ENCODE assay signal across 9 cellular contexts in genomic region chr2:239275871-239276812, GRCh38.
DNase-seq lines count a peak whose midpoint lies in the region; ATAC-seq, FAIRE-seq and TF ChIP-seq lines count a peak whose summit lies in the region.
"Had no signal": no experiment of that assay in that cellular context is flagged by ENCODE, and none has a peak within 500 bp of the region (broad histone marks: within the 10 kb centered on the region; RNA-seq: fewer than 3 reads in every experiment).

No MANE protein-coding gene starts in this region.

- peaks cover 23 to 29% of the 10 kb centered on the region in 2 donors for H3K4me1 ChIP-seq in esophagus (ENCODE audit: control insufficient read depth in 2 of 2, insufficient read depth in 2 of 2, low read length in 1 of 2)

- 78 to 82% methylated on average over 30 of the region's 30 CpGs for WGBS in esophagus, 2 donors

- peak; percentile 67 for DNase-seq in BJ (ENCODE audit: low read depth)
- DNase-seq in NCI-H446 (lab: John Stamatoyannopoulos, UW): peak; percentile 64 to 83
- DNase-seq in NCI-H1694 treated with DMSO at 0.1 percent for 48 hours (lab: John Stamatoyannopoulos, UW): no peak
- DNase-seq in GM19239 (ENCODE audit: insufficient read length, low spot score): no peak
- no peak for DNase-seq in epidermal melanocyte (ENCODE audit: insufficient read length, low spot score)

- no peaks in the 10 kb centered on the region for H3K9me2 ChIP-seq in neural cell (ENCODE audit: insufficient read depth, low read length)

- no peaks in the 10 kb centered on the region for H4K20me1 ChIP-seq in neural cell (ENCODE audit: insufficient read depth)

- H3K79me2 ChIP-seq in neural cell (replicated peaks; ENCODE audit: insufficient read depth, low read length): peaks cover 10% of the 10 kb centered on the region

- POLR2A ChIA-PET in BJ (lab: Charles Lee): interaction anchor here (0.6 kb wide), 2 partner anchors 52 to 123 kb away, joined by 3 read pairs; no protein-coding TSS in a partner anchor

- H3K27ac ChIP-seq in esophagus (ENCODE audit: low read depth in 2 of 2, low read length in 1 of 2): peak overlapping the region; percentile 80 to 81
- peak overlapping the region; percentile 66 for H3K27ac ChIP-seq in neural cell (ENCODE audit: low read length)
- H3K27ac ChIP-seq: VCaP had no signal

- H3F3A ChIP-seq in neural cell (ENCODE audit: insufficient read depth, low read length, poor library complexity, severe bottlenecking): no peaks in the 10 kb centered on the region

- CTCF ChIA-PET in BJ (lab: Yijun Ruan, JAX): interaction anchor here (0.6 to 1.0 kb wide), 6 partner anchors 12 to 111 kb away, joined by 3 to 5 read pairs (median 3); no protein-coding TSS in a partner anchor

- no peak for FAIRE-seq in GM19239 (lab: Jason Lieb, UNC)

- no peak overlapping the region for H3K4me3 ChIP-seq in BJ (ENCODE audit: low read depth, low read length)
- no peak overlapping the region for H3K4me3 ChIP-seq in esophagus (ENCODE audit: low read depth in 1 of 2, low read length in 2 of 2)
- peak overlapping the region; percentile 37 for H3K4me3 ChIP-seq in neural cell (ENCODE audit: low read length)

- no peak for TF ChIP-seq CTCF in BJ (IDR thresholded peaks at IDR 0.05; ENCODE audit: insufficient read depth, low read depth, low read length)
- no peak for TF ChIP-seq CTCF in neural cell (IDR thresholded peaks at IDR 0.05; ENCODE audit: poor library complexity, severe bottlenecking)

- ATAC-seq in HG02938 (IDR thresholded peaks at IDR 0.05; ENCODE audit: unreplicated experiment): no peak

- TF ChIP-seq RAD21 in neural cell (conservative IDR thresholded peaks at IDR 0.05): no peak

- H3K9ac ChIP-seq in neural cell (ENCODE audit: low read length): peak overlapping the region; percentile 46

- TF ChIP-seq EP300 in neural cell (conservative IDR thresholded peaks at IDR 0.05; ENCODE audit: poor library complexity, severe bottlenecking): no peak

- H3K36me3 ChIP-seq in BJ (ENCODE audit: control insufficient read depth, insufficient read depth, low read length): no peaks in the 10 kb centered on the region
- H3K36me3 ChIP-seq in esophagus (ENCODE audit: control insufficient read depth in 2 of 2, insufficient read depth in 2 of 2, low read length in 1 of 2): peaks cover 0 to 3% of the 10 kb centered on the region in 2 donors
- H3K36me3 ChIP-seq in neural cell (ENCODE audit: insufficient read depth, low read length): no peaks in the 10 kb centered on the region

- H3K4me2 ChIP-seq in neural cell (ENCODE audit: low read length): no peak overlapping the region

- H2AFZ ChIP-seq in neural cell (ENCODE audit: low read depth, low read length): no peak overlapping the region

- H3K9me3 ChIP-seq in esophagus (ENCODE audit: control insufficient read depth in 2 of 2, insufficient read depth in 1 of 2, low read depth in 1 of 2, low read length in 1 of 2): no peaks in the 10 kb centered on the region
- H3K9me3 ChIP-seq in neural cell (ENCODE audit: low read length): no peaks in the 10 kb centered on the region

- H3K27me3 ChIP-seq in BJ (ENCODE audit: control insufficient read depth, insufficient read depth, low read length) (no peaks in the 10 kb centered on the region), esophagus (ENCODE audit: control insufficient read depth in 1 of 2, insufficient read depth in 2 of 2, low read length in 2 of 2) (no peaks in the 10 kb centered on the region), neural cell (ENCODE audit: insufficient read depth, low read depth, low read length) (no peaks in the 10 kb centered on the region)

TF ChIP-seq in neural cell, 6 proteins besides CTCF, POLR2A, EP300 and RAD21:
- TF ChIP-seq REST (IDR thresholded peaks at IDR 0.05; ENCODE audit: borderline replicate concordance): no peak
- TF ChIP-seq POLR2AphosphoS5 (IDR thresholded peaks at IDR 0.05): no peak
- no peak for TF ChIP-seq MXI1 (conservative IDR thresholded peaks at IDR 0.05; ENCODE audit: poor library complexity, severe bottlenecking)
- no peak for TF ChIP-seq TAF1 (IDR thresholded peaks at IDR 0.05; ENCODE audit: low read depth)
- TF ChIP-seq EZH2 (IDR thresholded peaks at IDR 0.05; ENCODE audit: borderline replicate concordance, insufficient read depth, low read length, poor library complexity, severe bottlenecking): no peak

Comparison
In these comparisons a context has a peak if more than half of its experiments do, and no peak if none do; other contexts are left out.
1. DNase-seq: peak in BJ (single experiment) and NCI-H446 (2 of 2); none in NCI-H1694 treated with DMSO at 0.1 percent for 48 hours (single experiment), GM19239 (single experiment) and epidermal melanocyte (single experiment).